Comparison of ENCODE assay signal across 8 cellular contexts in the genomic region with DNA sequence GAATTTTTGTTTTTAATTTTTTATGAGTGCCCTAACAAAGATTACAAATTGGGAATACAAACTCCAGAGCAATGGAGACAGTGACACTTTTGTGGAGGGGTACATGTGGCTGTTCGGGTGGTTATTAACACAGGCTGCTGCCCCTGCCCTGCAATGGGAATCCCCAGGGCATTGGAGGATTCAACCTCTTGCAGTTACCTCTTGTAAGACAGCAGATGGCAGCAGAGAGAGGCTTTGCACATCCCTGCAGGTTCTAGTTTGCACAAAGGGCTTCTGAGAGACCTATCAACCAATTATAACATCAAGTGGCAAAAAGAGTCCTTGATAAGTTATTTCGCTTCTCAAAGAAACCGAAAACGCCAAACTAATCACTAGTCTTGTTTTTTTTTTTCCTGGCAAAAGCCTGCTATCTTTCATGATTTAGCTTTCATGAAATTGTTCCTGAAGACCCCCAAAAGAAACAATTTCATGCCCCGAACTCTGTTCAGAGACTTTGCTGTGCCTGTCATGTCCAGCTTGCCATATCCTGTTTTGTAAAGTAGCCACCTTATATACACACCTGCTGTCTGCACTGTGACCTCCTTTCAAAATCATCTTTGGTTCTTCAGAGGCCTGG. TPM values are rescaled to one million over a fixed set of nuclear protein-coding genes. Genes with fewer than 3 reads are reported as not detected.
DNase-seq lines count a peak whose midpoint lies in the region; ATAC-seq and TF ChIP-seq lines count a peak whose summit lies in the region.

No MANE protein-coding gene starts in this region.

- CTCF ChIA-PET in CD4-positive, alpha-beta memory T cell (lab: Charles Lee; ENCODE audit: partially characterized antibody), result interaction anchor here (0.7 to 2.7 kb wide), 11 partner anchors 10 to 745 kb away, joined by 3 to 22 read pairs (median 3); no protein-coding TSS in a partner anchor
- CTCF ChIA-PET in activated CD4-positive, alpha-beta memory T cell treated with anti-CD3 and anti-CD28 coated beads, Interleukin-2, amount 10 ng/mL, durations not matched to agents 7 days and 5 days (lab: Charles Lee), result interaction anchor here (0.6 to 2.0 kb wide), 9 partner anchors 9 to 529 kb away, joined by 3 to 6 read pairs (median 3); no protein-coding TSS in a partner anchor

- H3K9me3 ChIP-seq in CD4-positive, alpha-beta memory T cell (ENCODE audit: control insufficient read depth in 1 of 2, low read length in 2 of 2), result no peaks in the 10 kb centered on the region

- H3K27me3 Mint-ChIP-seq in CD4-positive, alpha-beta memory T cell, result peaks cover 25 to 34% of the 10 kb centered on the region in 2 donors
- peaks cover 40% of the 10 kb centered on the region for H3K27me3 Mint-ChIP-seq in activated CD4-positive, alpha-beta memory T cell treated with anti-CD3 and anti-CD28 coated beads, Interleukin-2, amount 10 ng/mL, durations not matched to agents 7 days and 5 days
- H3K27me3 Mint-ChIP-seq in nephron progenitor cell (ENCODE audit: low read depth, poor library complexity), result peaks cover 50% of the 10 kb centered on the region

- H3K9me3 Mint-ChIP-seq in CD4-positive, alpha-beta memory T cell, result no peaks in the 10 kb centered on the region
- H3K9me3 Mint-ChIP-seq in activated CD4-positive, alpha-beta memory T cell treated with anti-CD3 and anti-CD28 coated beads, Interleukin-2, amount 10 ng/mL, durations not matched to agents 7 days and 5 days, result no peaks in the 10 kb centered on the region
- no peaks in the 10 kb centered on the region for H3K9me3 Mint-ChIP-seq in nephron progenitor cell

- no peaks in the 10 kb centered on the region for H3K4me1 ChIP-seq in CD4-positive, alpha-beta memory T cell (ENCODE audit: insufficient read depth, low read length)

- ATAC-seq in GM19023 (IDR thresholded peaks at IDR 0.05; ENCODE audit: unreplicated experiment) (peak; percentile 83), HG03442 (IDR thresholded peaks at IDR 0.05; ENCODE audit: unreplicated experiment) (peak; percentile 72), HG03139 (IDR thresholded peaks at IDR 0.05; ENCODE audit: unreplicated experiment) (no peak)

- DNase-seq in CD4-positive, alpha-beta memory T cell, result peak in 4 of 5 donors; percentile 63 to 73 (median 68)
- DNase-seq in NCI-H748 (lab: John Stamatoyannopoulos, UW; ENCODE audit: unreplicated experiment) (peak; percentile 87), fibroblast of gingiva (ENCODE audit: low read depth) (peak; percentile 59), nephron progenitor cell (peak; percentile 59)
- DNase-seq in activated CD4-positive, alpha-beta memory T cell treated with anti-CD3 and anti-CD28 coated beads, Interleukin-2, amount 10 ng/mL, durations not matched to agents 7 days and 5 days, result peak; percentile 57

- peaks cover 7% of the 10 kb centered on the region for H3K27me3 ChIP-seq in CD4-positive, alpha-beta memory T cell (ENCODE audit: insufficient read depth, low read length)

- H3K4me3 Mint-ChIP-seq in CD4-positive, alpha-beta memory T cell, result no peak overlapping the region
- no peak overlapping the region for H3K4me3 Mint-ChIP-seq in activated CD4-positive, alpha-beta memory T cell treated with anti-CD3 and anti-CD28 coated beads, Interleukin-2, amount 10 ng/mL, durations not matched to agents 7 days and 5 days
- H3K4me3 Mint-ChIP-seq in nephron progenitor cell, result no peak overlapping the region

- H3K27ac Mint-ChIP-seq in CD4-positive, alpha-beta memory T cell, result no peak overlapping the region
- no peak overlapping the region for H3K27ac Mint-ChIP-seq in activated CD4-positive, alpha-beta memory T cell treated with anti-CD3 and anti-CD28 coated beads, Interleukin-2, amount 10 ng/mL, durations not matched to agents 7 days and 5 days
- no peak overlapping the region for H3K27ac Mint-ChIP-seq in nephron progenitor cell

- no peaks in the 10 kb centered on the region for H3K36me3 ChIP-seq in CD4-positive, alpha-beta memory T cell (ENCODE audit: insufficient read depth, low read length)

- peak; percentile 86 for TF ChIP-seq CTCF in nephron progenitor cell (IDR thresholded peaks at IDR 0.05)

- peaks cover 0 to 2% (median 0%) of the 10 kb centered on the region in 4 donors for H3K4me1 Mint-ChIP-seq in CD4-positive, alpha-beta memory T cell
- no peaks in the 10 kb centered on the region for H3K4me1 Mint-ChIP-seq in activated CD4-positive, alpha-beta memory T cell treated with anti-CD3 and anti-CD28 coated beads, Interleukin-2, amount 10 ng/mL, durations not matched to agents 7 days and 5 days
- H3K4me1 Mint-ChIP-seq in nephron progenitor cell, result peaks cover 11% of the 10 kb centered on the region

- no peak overlapping the region for H3K4me3 ChIP-seq in CD4-positive, alpha-beta memory T cell (ENCODE audit: low read length in 2 of 2)

- intact Hi-C loops in CD4-positive, alpha-beta memory T cell (cut with micrococcal nuclease), result loop anchor here (1.0 to 5.0 kb wide), 3 partner anchors 315 to 743 kb away; no protein-coding TSS in a partner anchor

- H3K36me3 Mint-ChIP-seq in CD4-positive, alpha-beta memory T cell, result no peaks in the 10 kb centered on the region
- no peaks in the 10 kb centered on the region for H3K36me3 Mint-ChIP-seq in activated CD4-positive, alpha-beta memory T cell treated with anti-CD3 and anti-CD28 coated beads, Interleukin-2, amount 10 ng/mL, durations not matched to agents 7 days and 5 days (ENCODE audit: low read depth)
- H3K36me3 Mint-ChIP-seq in nephron progenitor cell (ENCODE audit: low read depth), result no peaks in the 10 kb centered on the region

- POLR2A ChIA-PET in CD4-positive, alpha-beta memory T cell (lab: Charles Lee; ENCODE audit: partially characterized antibody), result no interaction called here
- POLR2A ChIA-PET in activated CD4-positive, alpha-beta memory T cell treated with anti-CD3 and anti-CD28 coated beads, Interleukin-2, amount 10 ng/mL, durations not matched to agents 7 days and 5 days (lab: Charles Lee), result no interaction called here

- H3K27ac ChIP-seq in CD4-positive, alpha-beta memory T cell (ENCODE audit: low read depth, low read length), result no peak overlapping the region

RNA-seq across cellular contexts. Expression of a gene that starts 10.4 kb away (rescaled TPM):
- total RNA-seq in CD4-positive, alpha-beta memory T cell, result not detected
- not detected for polyA plus RNA-seq in CD4-positive, alpha-beta memory T cell
- 1 to 10 TPM; 5.6 to 5.8 TPM for total RNA-seq in activated CD4-positive, alpha-beta memory T cell treated with anti-CD3 and anti-CD28 coated beads, Interleukin-2, amount 10 ng/mL, durations not matched to agents 7 days and 5 days

RNA-seq across cellular contexts. Expression of a gene that starts 21.5 kb away (rescaled TPM):
- total RNA-seq in CD4-positive, alpha-beta memory T cell, result under 1 TPM in 1 of 2 experiments, not detected in 1; 0.09 TPM
- polyA plus RNA-seq in CD4-positive, alpha-beta memory T cell, result not detected
- under 1 TPM; 0.13 to 0.23 TPM for total RNA-seq in activated CD4-positive, alpha-beta memory T cell treated with anti-CD3 and anti-CD28 coated beads, Interleukin-2, amount 10 ng/mL, durations not matched to agents 7 days and 5 days

RNA-seq across cellular contexts. Expression of a gene that starts 49.8 kb away (rescaled TPM):
- under 1 TPM in 1 of 2 experiments, not detected in 1; 0.69 TPM for total RNA-seq in CD4-positive, alpha-beta memory T cell
- polyA plus RNA-seq in CD4-positive, alpha-beta memory T cell, result not detected
- total RNA-seq in activated CD4-positive, alpha-beta memory T cell treated with anti-CD3 and anti-CD28 coated beads, Interleukin-2, amount 10 ng/mL, durations not matched to agents 7 days and 5 days, result 1 to 10 TPM; 6.0 to 6.1 TPM

Comparison
In these comparisons a context has a peak if more than half of its experiments do, and no peak if none do; other contexts are left out.
1. RNA of a gene that starts 10.4 kb away (total RNA-seq): 5.6 to 5.8 TPM in activated CD4-positive, alpha-beta memory T cell treated with anti-CD3 and anti-CD28 coated beads, Interleukin-2, amount 10 ng/mL, durations not matched to agents 7 days and 5 days; not detected in CD4-positive, alpha-beta memory T cell; every median in the first group is over 4 times any median in the second.
2. RNA of a gene that starts 49.8 kb away (total RNA-seq): 6.0 to 6.1 TPM in activated CD4-positive, alpha-beta memory T cell treated with anti-CD3 and anti-CD28 coated beads, Interleukin-2, amount 10 ng/mL, durations not matched to agents 7 days and 5 days; 0.69 TPM in CD4-positive, alpha-beta memory T cell; every median in the first group is over 4 times any median in the second.
3. Peak in every context shown above with its lines, with median percentiles within 50 percentile points of each other: DNase-seq.